In the genomic region with DNA sequence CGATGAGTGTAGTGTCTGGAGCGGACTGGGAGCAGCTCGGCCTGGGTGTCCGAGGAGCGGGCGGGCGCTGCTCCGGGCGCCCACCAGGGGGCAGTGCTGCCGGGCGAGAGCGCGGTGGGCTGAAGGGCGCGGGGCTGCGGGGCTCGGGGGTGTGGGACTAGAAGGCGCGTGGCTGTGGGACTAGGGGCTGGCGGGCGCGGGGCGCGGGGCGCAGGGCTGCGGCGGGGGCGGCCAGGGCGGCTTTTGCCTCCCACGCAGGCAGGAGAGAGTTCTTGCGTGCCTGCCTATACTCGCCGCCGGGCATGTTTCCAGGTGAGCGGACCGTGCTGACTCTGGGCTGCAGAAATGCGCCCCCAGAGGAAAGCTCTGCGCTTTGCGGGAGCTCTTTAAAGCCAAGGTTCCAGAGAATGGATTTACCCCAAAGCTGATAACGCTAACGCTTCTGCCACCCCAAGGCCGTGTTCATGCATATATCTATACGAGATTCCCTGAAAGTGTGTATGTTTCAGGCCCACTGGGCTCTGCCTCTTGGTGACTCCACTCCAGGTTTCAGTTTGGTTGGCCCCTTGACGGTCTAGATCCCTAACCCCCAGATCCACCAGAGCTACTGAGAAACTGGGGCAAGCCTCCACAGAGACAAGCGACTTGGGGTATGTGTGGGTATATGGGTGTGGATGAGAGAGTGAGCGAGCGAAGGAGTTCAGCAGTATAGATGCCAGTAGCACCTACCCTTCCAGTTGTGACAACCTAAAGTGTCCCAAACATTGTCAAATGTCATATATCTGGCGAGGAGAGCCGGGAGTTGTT, we compare ENCODE assay signal across 8 cellular contexts. TPM values are rescaled to one million over a fixed set of nuclear protein-coding genes. Genes with fewer than 3 reads are reported as not detected.
DNase-seq lines count a peak whose midpoint lies in the region; ATAC-seq and TF ChIP-seq lines count a peak whose summit lies in the region.

No MANE protein-coding gene starts in this region.

- TF ChIP-seq POLR2A in transverse colon (IDR thresholded peaks at IDR 0.05), result no peak

- DNase-seq in Caki2 (ENCODE audit: low read depth) (peak; percentile 33), HPDE6-E6E7 (ENCODE audit: extremely low spot score) (peak; percentile 85), SKM-1 treated with dmso at 0.1 percent for 144 hours (lab: John Stamatoyannopoulos, UW; ENCODE audit: unreplicated experiment) (peak; percentile 73), left cardiac atrium (peak; percentile 86), posterior vena cava (ENCODE audit: low spot score) (peak; percentile 89), transverse colon (peak; percentile 77)
- peak; percentile 81 for DNase-seq in activated naive CD8-positive, alpha-beta T cell treated with anti-CD3 and anti-CD28 coated beads for 36 hours

- peak overlapping the region; percentile 36 to 59 (median 48) for H3K4me3 ChIP-seq in transverse colon

- peak; percentile 94 for ATAC-seq in GM21360 (IDR thresholded peaks at IDR 0.05; ENCODE audit: unreplicated experiment)
- peak; percentile 95 to 96 for ATAC-seq in left cardiac atrium

- no peak for TF ChIP-seq EP300 in transverse colon (IDR thresholded peaks at IDR 0.05; ENCODE audit: low read depth)

- H3K4me3 Mint-ChIP-seq in activated naive CD8-positive, alpha-beta T cell treated with anti-CD3 and anti-CD28 coated beads for 36 hours, result peak overlapping the region; percentile 92

- H3K27ac Mint-ChIP-seq in activated naive CD8-positive, alpha-beta T cell treated with anti-CD3 and anti-CD28 coated beads for 36 hours, result peak overlapping the region; percentile 76

- intact Hi-C loops in left cardiac atrium (cut with DNase I) (no loop called here), posterior vena cava (cut with DNase I) (no loop called here), transverse colon (cut with DNase I; ENCODE audit: low total_unique reads) (no loop called here)

- no peaks in the 10 kb centered on the region for H3K27me3 ChIP-seq in transverse colon

- in situ Hi-C loops in Caki2 (cut with HindIII; ENCODE audit: low pct_unique_long_range_greater_than_20kb, low sequenced_read_pairs), result no loop called here
- in situ Hi-C loops in transverse colon (cut with MboI; ENCODE audit: low pct_ligation_motif_present in 1 of 4, low pct_unique_long_range_greater_than_20kb in 1 of 4, low sequenced_read_pairs in 3 of 4), result loop anchor here in 1 of 4 donors (25.0 kb wide), 1 partner anchor 378 kb away; no protein-coding TSS in a partner anchor

- no peaks in the 10 kb centered on the region for H3K9me3 Mint-ChIP-seq in activated naive CD8-positive, alpha-beta T cell treated with anti-CD3 and anti-CD28 coated beads for 36 hours

- H3K4me1 Mint-ChIP-seq in activated naive CD8-positive, alpha-beta T cell treated with anti-CD3 and anti-CD28 coated beads for 36 hours, result peaks cover 11% of the 10 kb centered on the region

- no peaks in the 10 kb centered on the region for H3K27me3 Mint-ChIP-seq in activated naive CD8-positive, alpha-beta T cell treated with anti-CD3 and anti-CD28 coated beads for 36 hours

- H3K36me3 ChIP-seq in transverse colon, result no peaks in the 10 kb centered on the region

- H3K9me3 ChIP-seq in transverse colon, result no peaks in the 10 kb centered on the region

- peak; percentile 38 to 94 (median 82) for TF ChIP-seq CTCF in transverse colon (IDR thresholded peaks at IDR 0.05)

- H3K36me3 Mint-ChIP-seq in activated naive CD8-positive, alpha-beta T cell treated with anti-CD3 and anti-CD28 coated beads for 36 hours, result no peaks in the 10 kb centered on the region

- 24% methylated on average over 27 of the region's 49 CpGs; no CpG with 5 or more reads in 1 of the 2 donors for WGBS in transverse colon (ENCODE audit: low coverage in 1 of 2), 2 donors

- peak overlapping the region in 2 of 4 donors; percentile 18 to 38 for H3K27ac ChIP-seq in transverse colon

- peaks cover 0 to 6% (median 3%) of the 10 kb centered on the region in 4 donors for H3K4me1 ChIP-seq in transverse colon

RNA-seq across cellular contexts. Expression of a gene that starts 56.2 kb away (rescaled TPM):
- total RNA-seq in Caki2 (2014; rRNA removed; shearing (Covaris generic); ENCODE audit: low replicate concordance), result 1.7 and 1.9 TPM in 2 replicates
- 1 to 10 TPM; 1.3 to 1.5 TPM for total RNA-seq in activated naive CD8-positive, alpha-beta T cell treated with anti-CD3 and anti-CD28 coated beads for 36 hours
- 1 to 10 TPM; 3.0 to 4.7 TPM for total RNA-seq in left cardiac atrium
- total RNA-seq in posterior vena cava, result 1 to 10 TPM; 3.5 TPM
- 10 to 100 TPM in 2 of 4 donors, 1 to 10 TPM in 2; 2.8 to 13.2 (median 9.3) TPM for total RNA-seq in transverse colon

Comparison
In these comparisons a context has a peak if more than half of its experiments do, and no peak if none do; other contexts are left out.
1. DNase-seq: peak in every context shown above with its lines; median percentile 89 in posterior vena cava; 86 in left cardiac atrium; 85 in HPDE6-E6E7; 81 in activated naive CD8-positive, alpha-beta T cell treated with anti-CD3 and anti-CD28 coated beads for 36 hours; 77 in transverse colon; 73 in SKM-1 treated with dmso at 0.1 percent for 144 hours; 33 in Caki2.